Comparison of ENCODE assay signal across 16 cellular contexts in the genomic region with DNA sequence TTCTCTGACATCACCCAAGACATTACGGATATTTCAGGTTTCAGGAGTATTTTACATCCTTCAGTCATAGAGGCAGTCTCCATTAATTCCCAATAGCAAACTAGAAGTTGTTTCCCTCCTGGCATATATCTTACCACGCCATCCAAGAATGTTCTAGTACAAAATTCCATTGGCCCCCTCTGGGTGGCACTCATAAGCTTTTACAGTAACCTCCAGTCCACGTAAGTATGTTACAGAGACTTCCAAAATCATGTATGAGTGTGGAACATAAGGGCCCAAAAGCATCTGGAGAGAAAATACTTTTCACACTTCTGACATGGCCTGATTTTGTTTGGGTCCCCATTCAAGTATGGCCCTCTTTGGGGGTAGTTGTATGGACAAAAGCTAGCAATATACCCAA. TPM values are rescaled to one million over a fixed set of nuclear protein-coding genes. Genes with fewer than 3 reads are reported as not detected.
DNase-seq lines count a peak whose midpoint lies in the region; FAIRE-seq and TF ChIP-seq lines count a peak whose summit lies in the region.
"Had no signal": no experiment of that assay in that cellular context is flagged by ENCODE, and none has a peak within 500 bp of the region (broad histone marks: within the 10 kb centered on the region; RNA-seq: fewer than 3 reads in every experiment).

No MANE protein-coding gene starts in this region.

- no peak overlapping the region for H2BK5ac ChIP-seq in mesenchymal stem cell (ENCODE audit: low read depth, low read length, poor library complexity, severe bottlenecking)

- H3K9me3 ChIP-seq in AG04450 (ENCODE audit: control insufficient read depth, insufficient read depth, low read length) (no peaks in the 10 kb centered on the region; the same call in 1 of the 2 replicates), kidney (ENCODE audit: control insufficient read depth in 1 of 2, low read length in 2 of 2) (no peaks in the 10 kb centered on the region), mesenchymal stem cell (ENCODE audit: control insufficient read depth, low read length) (no peaks in the 10 kb centered on the region), WERI-Rb-1 (ENCODE audit: severe bottlenecking) (peaks cover 13% of the 10 kb centered on the region)
- H3K9me3 ChIP-seq: colonic mucosa, stomach had no signal

- intact Hi-C loops in kidney (cut with DNase I) = no loop called here

- FAIRE-seq in kidney (lab: Jason Lieb, UNC) = no peak

- no peak overlapping the region for H3K14ac ChIP-seq in mesenchymal stem cell (ENCODE audit: low read length in 2 of 2)

- H4K8ac ChIP-seq in mesenchymal stem cell (ENCODE audit: low read length) = no peak overlapping the region

- no peak overlapping the region for H4K91ac ChIP-seq in mesenchymal stem cell (ENCODE audit: low read length)

- TF ChIP-seq CTCF in AG04450 (IDR thresholded peaks at IDR 0.05; ENCODE audit: low read depth, low read length) (0 out of 2 replicates have a peak, but pooled peaks have one; percentile 2), GM12864 (IDR thresholded peaks at IDR 0.05; ENCODE audit: low read depth, low read length, missing control alignments) (peak; percentile 17), fibroblast of pulmonary artery (IDR thresholded peaks at IDR 0.05; ENCODE audit: low read length, missing control alignments) (peak; percentile 8), kidney (IDR thresholded peaks at IDR 0.05; ENCODE audit: borderline replicate concordance, extremely low read depth, insufficient read depth) (no peak), WERI-Rb-1 (IDR thresholded peaks at IDR 0.05; ENCODE audit: low read depth, low read length) (no peak)

- no peak overlapping the region for H3K18ac ChIP-seq in mesenchymal stem cell (ENCODE audit: low read depth in 1 of 2, low read length in 2 of 2)

- POLR2A ChIA-PET in AG04450 (lab: Yijun Ruan, JAX) = no interaction called here

- no peak overlapping the region for H3K4ac ChIP-seq in mesenchymal stem cell (ENCODE audit: low read depth in 1 of 2, low read length in 2 of 2)

- H2AFZ ChIP-seq in mesenchymal stem cell (ENCODE audit: low read depth, low read length) = no peak overlapping the region

- H3K27me3 ChIP-seq in AG04450 (ENCODE audit: control insufficient read depth, insufficient read depth, low read length) (no peaks in the 10 kb centered on the region), mesenchymal stem cell (ENCODE audit: control insufficient read depth in 1 of 2, insufficient read depth in 1 of 2, low read length in 2 of 2) (peaks cover 0 to 8% of the 10 kb centered on the region in 2 experiments), WERI-Rb-1 (ENCODE audit: insufficient read depth, low read depth, severe bottlenecking) (no peaks in the 10 kb centered on the region)
- H3K27me3 ChIP-seq: colonic mucosa, stomach had no signal

- H3K4me3 ChIP-seq in AG04450 (ENCODE audit: low read depth, low read length) (no peak overlapping the region), GM12864 (ENCODE audit: low read depth, low read length) (no peak overlapping the region), fibroblast of pulmonary artery (replicated peaks; ENCODE audit: low read depth, low read length) (no peak overlapping the region), kidney (ENCODE audit: low read length in 2 of 2) (no peak overlapping the region), mesenchymal stem cell (ENCODE audit: insufficient read depth in 1 of 2, low read depth in 1 of 2, low read length in 2 of 2) (no peak overlapping the region), WERI-Rb-1 (ENCODE audit: low read depth, low read length) (no peak overlapping the region)
- H3K4me3 ChIP-seq: colonic mucosa, SK-N-MC, stomach had no signal

- no peak overlapping the region for H2BK15ac ChIP-seq in mesenchymal stem cell (ENCODE audit: low read depth, poor library complexity, severe bottlenecking)

- CTCF ChIA-PET in AG04450 (lab: Charles Lee) = interaction anchor here (2.9 kb wide), 1 partner anchor 15 kb away, joined by 14 read pairs; no protein-coding TSS in a partner anchor

- no peak overlapping the region for H2BK120ac ChIP-seq in mesenchymal stem cell (ENCODE audit: low read depth, low read length)

- H3K9ac ChIP-seq in kidney (ENCODE audit: low read length in 2 of 2) = no peak overlapping the region
- no peak overlapping the region for H3K9ac ChIP-seq in mesenchymal stem cell (ENCODE audit: low read length)

- H3K27ac ChIP-seq in AG04450 (ENCODE audit: low read depth, low read length) (no peak overlapping the region), kidney (ENCODE audit: low read depth in 2 of 2, low read length in 2 of 2) (no peak overlapping the region), mesenchymal stem cell (ENCODE audit: low read length, poor library complexity, severe bottlenecking) (no peak overlapping the region), WERI-Rb-1 (no peak overlapping the region)
- H3K27ac ChIP-seq: colonic mucosa, SK-N-MC, stomach had no signal

- DNase-seq in AG04450 (ENCODE audit: low read depth, low spot score) (no peak), GM12864 (ENCODE audit: low read depth) (no peak), RPMI7951 (ENCODE audit: low read depth) (peak; percentile 4), fibroblast of pulmonary artery (ENCODE audit: low read depth) (peak; percentile 11), kidney (no peak), NCI-H187 treated with DMSO at 0.1 percent for 48 hours (lab: John Stamatoyannopoulos, UW) (no peak), mesenchymal stem cell (no peak), WERI-Rb-1 (no peak)
- DNase-seq: activated CD4-positive, CD25-positive, alpha-beta regulatory T cell; CD4-positive, CD25-positive, alpha-beta regulatory T cell; colonic mucosa; immature natural killer cell; NCI-H510A treated with DMSO at 0.1 percent for 48 hours; retina; stomach had no signal

- H3K79me1 ChIP-seq in mesenchymal stem cell (replicated peaks; ENCODE audit: low read length, poor library complexity, severe bottlenecking) = no peaks in the 10 kb centered on the region

- H3K4me1 ChIP-seq in kidney (ENCODE audit: control insufficient read depth in 1 of 2, insufficient read depth in 1 of 2, low read depth in 1 of 2, low read length in 2 of 2) (no peaks in the 10 kb centered on the region), mesenchymal stem cell (ENCODE audit: control insufficient read depth, insufficient read depth, low read depth, low read length) (no peaks in the 10 kb centered on the region)
- H3K4me1 ChIP-seq: colonic mucosa, stomach had no signal

- no peaks in the 10 kb centered on the region for H3K36me3 ChIP-seq in kidney (ENCODE audit: control insufficient read depth in 1 of 2, insufficient read depth in 2 of 2, low read length in 2 of 2)
- H3K36me3 ChIP-seq in mesenchymal stem cell (ENCODE audit: control insufficient read depth in 1 of 2, insufficient read depth in 2 of 2, low read depth in 1 of 2, low read length in 2 of 2) = no peaks in the 10 kb centered on the region
- H3K36me3 ChIP-seq in WERI-Rb-1 = no peaks in the 10 kb centered on the region
- H3K36me3 ChIP-seq: colonic mucosa, stomach had no signal

- no peak overlapping the region for H3K23ac ChIP-seq in mesenchymal stem cell (ENCODE audit: low read length in 2 of 2)

- no peak overlapping the region for H2AK5ac ChIP-seq in mesenchymal stem cell (ENCODE audit: low read length, severe bottlenecking)

- 51% methylated on average over 3 of the region's 3 CpGs for WGBS in mesenchymal stem cell

- no peak overlapping the region for H2BK12ac ChIP-seq in mesenchymal stem cell (ENCODE audit: low read length in 2 of 2)

- no peak overlapping the region for H3K4me2 ChIP-seq in mesenchymal stem cell (ENCODE audit: low read length, poor library complexity, severe bottlenecking)

RNA-seq across cellular contexts. Expression of a gene that starts 58.1 kb away (rescaled TPM):
- polyA plus RNA-seq in AG04450 (2011; rRNA removed) (23.0 and 24.6 TPM in 2 replicates), kidney (ENCODE audit: insufficient read depth, low read depth, low replicate concordance) (247 TPM)
- 10.6 and 11.8 TPM in 2 replicates for polyA minus RNA-seq in AG04450 (2011; rRNA and poly(A)+ RNA removed)
- total RNA-seq in RPMI7951 (2014; rRNA removed; shearing (Covaris generic)) = 25.1 and 48.0 TPM in 2 replicates
- 23.4 TPM for total RNA-seq in kidney
- polyA plus RNA-seq in mesenchymal stem cell (2013, experiment 1 of 2) = 27.2 TPM
- 24.9 TPM for polyA plus RNA-seq in mesenchymal stem cell (2013, experiment 2 of 2)

Comparison
In these comparisons a context has a peak if more than half of its experiments do, and no peak if none do; other contexts are left out.
1. DNase-seq: peak in RPMI7951 (single experiment) and fibroblast of pulmonary artery (single experiment); none in AG04450 (single experiment), GM12864 (single experiment), kidney (single experiment), NCI-H187 treated with DMSO at 0.1 percent for 48 hours (single experiment), mesenchymal stem cell (single experiment) and WERI-Rb-1 (single experiment).
2. CTCF ChIP-seq: peak in AG04450 (single experiment), GM12864 (single experiment) and fibroblast of pulmonary artery (single experiment); none in kidney (single experiment) and WERI-Rb-1 (single experiment).